Comparison of ENCODE assay signal across 8 cellular contexts in genomic region chrX:53281321-53281822, GRCh38. TPM values are rescaled to one million over a fixed set of nuclear protein-coding genes. Genes with fewer than 3 reads are reported as not detected.
DNase-seq lines count a peak whose midpoint lies in the region; ATAC-seq, FAIRE-seq and TF ChIP-seq lines count a peak whose summit lies in the region.

Gene IQSEC2 (minus strand): TSS chrX:53281584.

- TF ChIP-seq CTCF in C4-2B (conservative IDR thresholded peaks at IDR 0.05) (no peak), brain microvascular endothelial cell (IDR thresholded peaks at IDR 0.05; ENCODE audit: low read depth, low read length, missing control alignments) (no peak), D721Med (IDR thresholded peaks at IDR 0.05; ENCODE audit: insufficient read depth, missing control alignments) (no peak)

- FAIRE-seq in D721Med (lab: Jason Lieb, UNC) = no peak

- peak within 1 kb of the TSS; percentile 72 for H3K9ac ChIP-seq in skeletal muscle satellite cell (ENCODE audit: low read depth, low read length)

- H3K36me3 ChIP-seq in brain microvascular endothelial cell (replicated peaks) (no peaks in the 10 kb centered on the region), skeletal muscle satellite cell (ENCODE audit: insufficient read depth, low read length) (no peaks in the 10 kb centered on the region)

- H3K4me1 ChIP-seq in skeletal muscle satellite cell (ENCODE audit: control insufficient read depth, insufficient read depth, low read length) = peaks cover 18% of the 10 kb centered on the region

- peak within 1 kb of the TSS; percentile 39 for H3K4me3 ChIP-seq in brain microvascular endothelial cell (ENCODE audit: low read depth, low read length)
- H3K4me3 ChIP-seq in skeletal muscle satellite cell (ENCODE audit: low read length) = peak within 1 kb of the TSS; percentile 60

- H3K9me3 ChIP-seq in skeletal muscle satellite cell (replicated peaks; ENCODE audit: low read length) = no peaks in the 10 kb centered on the region

- peak; percentile 14 for DNase-seq in NCI-H1105 treated with DMSO at 0.1 percent for 48 hours (lab: John Stamatoyannopoulos, UW)
- peak; percentile 70 for DNase-seq in brain microvascular endothelial cell
- peak in 36 of 51 donors; percentile 3 to 59 (median 33) for DNase-seq in hypothalamus (lab: John Stamatoyannopoulos, UW)
- no peak for DNase-seq in D721Med (ENCODE audit: insufficient read length, low spot score)
- DNase-seq in activated T-cell treated with anti-CD3 and anti-CD28 coated beads for 4 hours = no peak

- no peak for ATAC-seq in HG03457 (IDR thresholded peaks at IDR 0.05; ENCODE audit: unreplicated experiment)

- H3K27me3 ChIP-seq in brain microvascular endothelial cell (replicated peaks) = no peaks in the 10 kb centered on the region
- H3K27me3 ChIP-seq in skeletal muscle satellite cell (ENCODE audit: control insufficient read depth, insufficient read depth, low read length) = peaks cover 18% of the 10 kb centered on the region

- H3K4me2 ChIP-seq in skeletal muscle satellite cell (ENCODE audit: low read length) = peak within 1 kb of the TSS; percentile 79

- H3K27ac ChIP-seq in C4-2B (peak within 1 kb of the TSS; percentile 93), brain microvascular endothelial cell (peak within 1 kb of the TSS; percentile 31)

- in situ Hi-C loops in brain microvascular endothelial cell (cut with HindIII; ENCODE audit: low pct_ligation_motif_present, low sequenced_read_pairs) = no loop called here

RNA-seq across cellular contexts. Expression of gene IQSEC2, which starts in this region (rescaled TPM):
- total RNA-seq in skeletal muscle satellite cell (2012; rRNA removed) = 10.0 and 10.1 TPM in 2 replicates

Comparison
In these comparisons a context has a peak if more than half of its experiments do, and no peak if none do; other contexts are left out.
1. DNase-seq: peak in NCI-H1105 treated with DMSO at 0.1 percent for 48 hours (single experiment), brain microvascular endothelial cell (single experiment) and hypothalamus (36 of 51); none in D721Med (single experiment) and activated T-cell treated with anti-CD3 and anti-CD28 coated beads for 4 hours (single experiment).